In genomic region chr2:70301344-70302194, GRCh38 we compare ENCODE assay signal across 1 cellular context.
TF ChIP-seq lines count a peak whose summit lies in the region.

FAM136A (minus strand) TSS chr2:70302067; CDS start chr2:70302011, 56 bp downstream.

TF ChIP-seq in HepG2, 621 proteins besides CTCF, POLR2A, EP300 and RAD21 (continued from another document):
- TF ChIP-seq CENPBD1 (CRISPR knock-in tag; IDR thresholded peaks at IDR 0.05; ENCODE audit: borderline replicate concordance, low read depth) (peak; percentile 97; the same call in 1 of the 2 replicates), GPN1 (CRISPR knock-in tag; IDR thresholded peaks at IDR 0.05; ENCODE audit: borderline replicate concordance) (no peak), RERE (CRISPR knock-in tag; IDR thresholded peaks at IDR 0.05; ENCODE audit: low read depth) (no peak), ZNF142 (CRISPR knock-in tag; IDR thresholded peaks at IDR 0.05) (peak; percentile 95), ZZZ3 (CRISPR knock-in tag; IDR thresholded peaks at IDR 0.05; ENCODE audit: borderline replicate concordance) (peak; percentile 71)
